In genomic region chr18:32469190-32469611, GRCh38 we compare ENCODE assay signal across 2 cellular contexts.
TF ChIP-seq lines count a peak whose summit lies in the region.

No MANE protein-coding gene starts in this region.

TF ChIP-seq in IMR-90, 13 proteins besides CTCF, POLR2A, EP300 and RAD21:
- TF ChIP-seq MAZ (IDR thresholded peaks at IDR 0.05; ENCODE audit: borderline replicate concordance, low read depth, low read length) = no peak
- TF ChIP-seq MXI1 (IDR thresholded peaks at IDR 0.05; ENCODE audit: borderline replicate concordance, low read depth, low read length) = no peak
- no peak for TF ChIP-seq MAFK (IDR thresholded peaks at IDR 0.05; ENCODE audit: low read depth, low read length)
- no peak for TF ChIP-seq CEBPB (IDR thresholded peaks at IDR 0.05; ENCODE audit: low read depth, low read length)
- no peak for TF ChIP-seq CHD1 (IDR thresholded peaks at IDR 0.05; ENCODE audit: low read depth, low read length)
- no peak for TF ChIP-seq USF2 (IDR thresholded peaks at IDR 0.05; ENCODE audit: low read depth, low read length)
- no peak for TF ChIP-seq NFE2L2 (IDR thresholded peaks at IDR 0.05; ENCODE audit: low read depth, low read length)
- TF ChIP-seq RCOR1 (IDR thresholded peaks at IDR 0.05; ENCODE audit: insufficient replicate concordance, low read length) = no peak
- TF ChIP-seq BHLHE40 (IDR thresholded peaks at IDR 0.05; ENCODE audit: low read depth, low read length) = no peak
- TF ChIP-seq SMC3 (IDR thresholded peaks at IDR 0.05; ENCODE audit: low read depth, low read length) = no peak
- no peak for TF ChIP-seq ELK1 (IDR thresholded peaks at IDR 0.05; ENCODE audit: borderline replicate concordance, low read depth, low read length)
- no peak for TF ChIP-seq FOS (IDR thresholded peaks at IDR 0.05; ENCODE audit: low read depth, low read length)
- no peak for TF ChIP-seq RFX5 (IDR thresholded peaks at IDR 0.05; ENCODE audit: low read depth, low read length)

TF ChIP-seq in SK-N-SH treated with all-trans-retinoic acid at 6 μM for 48 hours, 23 proteins besides CTCF, POLR2A, EP300 and RAD21:
- TF ChIP-seq ZFP3 (CRISPR knock-in tag; IDR thresholded peaks at IDR 0.05) (no peak), ZNF8 (CRISPR knock-in tag; IDR thresholded peaks at IDR 0.05) (0 out of 2 replicates have a peak, but pooled peaks have one; percentile 26)
